In the genomic region with DNA sequence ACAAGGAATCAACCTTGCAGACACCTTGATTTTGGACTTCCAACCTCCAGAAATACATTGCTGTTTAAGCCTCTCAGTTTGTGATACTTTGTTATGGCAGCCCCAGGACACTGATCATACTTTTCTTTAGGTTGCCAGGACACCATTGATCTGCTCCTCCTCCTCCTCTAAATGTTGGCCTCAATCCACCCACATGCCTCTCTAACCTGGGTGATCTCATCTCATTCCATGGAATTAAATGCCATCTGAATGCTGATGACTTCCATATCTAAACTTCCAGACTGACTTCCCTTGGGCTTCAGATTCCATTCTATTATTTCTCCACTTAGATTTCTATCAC, we compare ENCODE assay signal across 2 cellular contexts.
TF ChIP-seq lines count a peak whose summit lies in the region.

No MANE protein-coding gene starts in this region.

TF ChIP-seq in HEK293, 187 proteins besides CTCF, POLR2A, EP300 and RAD21 (continued from another document):
- TF ChIP-seq ZXDB (tag by site-specific recombination; IDR thresholded peaks at IDR 0.05), result peak; percentile 35; the same call in 1 of the 2 replicates
- TF ChIP-seq GLIS1 (tag by site-specific recombination; IDR thresholded peaks at IDR 0.05), result no peak
- TF ChIP-seq ZNF600 (tag by site-specific recombination; IDR thresholded peaks at IDR 0.05), result peak; percentile 90; the same call in 1 of the 2 replicates
- no peak for TF ChIP-seq ZNF16 (tag by site-specific recombination; IDR thresholded peaks at IDR 0.05; ENCODE audit: low read depth)
- TF ChIP-seq, protein P1, sequence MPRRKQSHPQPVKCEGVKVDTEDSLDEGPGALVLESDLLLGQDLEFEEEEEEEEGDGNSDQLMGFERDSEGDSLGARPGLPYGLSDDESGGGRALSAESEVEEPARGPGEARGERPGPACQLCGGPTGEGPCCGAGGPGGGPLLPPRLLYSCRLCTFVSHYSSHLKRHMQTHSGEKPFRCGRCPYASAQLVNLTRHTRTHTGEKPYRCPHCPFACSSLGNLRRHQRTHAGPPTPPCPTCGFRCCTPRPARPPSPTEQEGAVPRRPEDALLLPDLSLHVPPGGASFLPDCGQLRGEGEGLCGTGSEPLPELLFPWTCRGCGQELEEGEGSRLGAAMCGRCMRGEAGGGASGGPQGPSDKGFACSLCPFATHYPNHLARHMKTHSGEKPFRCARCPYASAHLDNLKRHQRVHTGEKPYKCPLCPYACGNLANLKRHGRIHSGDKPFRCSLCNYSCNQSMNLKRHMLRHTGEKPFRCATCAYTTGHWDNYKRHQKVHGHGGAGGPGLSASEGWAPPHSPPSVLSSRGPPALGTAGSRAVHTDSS (tag by site-specific recombination; IDR thresholded peaks at IDR 0.05), result 0 out of 2 replicates have a peak, but pooled peaks have one; percentile 19
- no peak for TF ChIP-seq ZNF391 (tag by site-specific recombination; IDR thresholded peaks at IDR 0.05; ENCODE audit: borderline replicate concordance, low read depth)
- no peak for TF ChIP-seq ZNF292 (tag by site-specific recombination; IDR thresholded peaks at IDR 0.05; ENCODE audit: borderline replicate concordance, low read depth)
- peak; percentile 39; the same call in 1 of the 2 replicates for TF ChIP-seq SP7 (tag by site-specific recombination; IDR thresholded peaks at IDR 0.05)
- no peak for TF ChIP-seq ZNF623 (tag by site-specific recombination; IDR thresholded peaks at IDR 0.05)
TF ChIP-seq in HEK293: peak in this region for 16.

TF ChIP-seq in HepG2, 621 proteins besides CTCF, POLR2A, EP300 and RAD21 (continued from another document):
- TF ChIP-seq LCORL (IDR thresholded peaks at IDR 0.05) (no peak), LCORL (CRISPR knock-in tag; IDR thresholded peaks at IDR 0.05) (no peak), ZNF383 (CRISPR knock-in tag; IDR thresholded peaks at IDR 0.05; ENCODE audit: borderline replicate concordance) (no peak), PAX8 (CRISPR knock-in tag; IDR thresholded peaks at IDR 0.05; ENCODE audit: borderline replicate concordance) (no peak)
TF ChIP-seq in HepG2: peak in this region for 0.
